Comparison of ENCODE assay signal across 8 cellular contexts in genomic region chr12:10364839-10365681, GRCh38. TPM values are rescaled to one million over a fixed set of nuclear protein-coding genes. Genes with fewer than 3 reads are reported as not detected.
DNase-seq lines count a peak whose midpoint lies in the region; ATAC-seq and TF ChIP-seq lines count a peak whose summit lies in the region.

No MANE protein-coding gene starts in this region.

- H3K4me3 ChIP-seq in iPS-18c (ENCODE audit: insufficient read depth, low read depth, low read length) (peak overlapping the region; percentile 49), skeletal muscle tissue (ENCODE audit: low read length in 3 of 3) (peak overlapping the region; percentile 89 to 94 (median 94))

- ATAC-seq in HG02678 (IDR thresholded peaks at IDR 0.05; ENCODE audit: unreplicated experiment) (peak; percentile 52), HG03457 (IDR thresholded peaks at IDR 0.05; ENCODE audit: unreplicated experiment) (no peak)

- CTCF ChIA-PET in MCF 10A (lab: Yijun Ruan, JAX), result interaction anchor here (0.6 to 4.6 kb wide), 19 partner anchors 17 to 359 kb away, joined by 3 to 35 read pairs (median 4); no protein-coding TSS in a partner anchor

- DNase-seq in GM13976 (ENCODE audit: low spot score) (peak; percentile 58), NCI-H1092 treated with DMSO at 0.1 percent for 48 hours (lab: John Stamatoyannopoulos, UW) (peak; percentile 77), T-helper 9 cell (peak; percentile 19), MCF 10A (ENCODE audit: unreplicated experiment) (peak; percentile 83)

- no peaks in the 10 kb centered on the region for H3K27me3 ChIP-seq in skeletal muscle tissue (ENCODE audit: control insufficient read depth in 3 of 3, insufficient read depth in 3 of 3, low read length in 3 of 3)

- no peak overlapping the region for H3K4me3 Mint-ChIP-seq in MCF 10A (ENCODE audit: unreplicated experiment)

- in situ Hi-C loops in GM13976 (cut with MboI; ENCODE audit: low sequenced_read_pairs, unreplicated experiment), result no loop called here

- H3K4me1 Mint-ChIP-seq in MCF 10A (ENCODE audit: insufficient read depth, unreplicated experiment), result peaks cover 22% of the 10 kb centered on the region

- intact Hi-C loops in MCF 10A (cut with micrococcal nuclease), result loop anchor here (1.0 to 2.0 kb wide), 4 partner anchors 26 to 130 kb away; no protein-coding TSS in a partner anchor

- peaks cover 13% of the 10 kb centered on the region for H3K36me3 Mint-ChIP-seq in MCF 10A (ENCODE audit: insufficient read depth, unreplicated experiment)

- peaks cover 2% of the 10 kb centered on the region for H3K9me3 ChIP-seq in iPS-18c (ENCODE audit: control insufficient read depth, insufficient read depth, low read length)
- no peaks in the 10 kb centered on the region for H3K9me3 ChIP-seq in skeletal muscle tissue (ENCODE audit: control insufficient read depth in 3 of 3, low read length in 3 of 3)

- no TSS peak for BruUV-seq in MCF 10A (replicated peaks; lab: Mats Ljungman, UMichigan)

- TF ChIP-seq CTCF in GM13976 (IDR thresholded peaks at IDR 0.05; ENCODE audit: borderline replicate concordance, control extremely low read depth, extremely low read depth, insufficient read depth, missing control alignments), result no peak
- TF ChIP-seq CTCF in MCF 10A (IDR thresholded peaks at IDR 0.05; ENCODE audit: unreplicated experiment), result no peak

- no peaks in the 10 kb centered on the region for H3K27me3 Mint-ChIP-seq in MCF 10A (ENCODE audit: insufficient read depth, unreplicated experiment)

- peaks cover 23 to 34% (median 26%) of the 10 kb centered on the region in 3 donors for H3K4me1 ChIP-seq in skeletal muscle tissue (ENCODE audit: control insufficient read depth in 3 of 3, insufficient read depth in 3 of 3, low read length in 3 of 3)

- peak overlapping the region; percentile 87 to 92 (median 88) for H3K9ac ChIP-seq in skeletal muscle tissue (ENCODE audit: low read depth in 1 of 3, low read length in 3 of 3)

- H3K36me3 ChIP-seq in skeletal muscle tissue (ENCODE audit: control insufficient read depth in 3 of 3, insufficient read depth in 3 of 3, low read length in 3 of 3), result no peaks in the 10 kb centered on the region

- POLR2A ChIA-PET in MCF 10A (lab: Yijun Ruan, JAX), result interaction anchor here (0.7 to 5.9 kb wide), 19 partner anchors 9 to 359 kb away, joined by 3 to 135 read pairs (median 6); partner anchors contain the start of genes GABARAPL1, KLRC3, MAGOHB and YBX3

- H3K27ac Mint-ChIP-seq in MCF 10A (ENCODE audit: low read depth, unreplicated experiment), result no peak overlapping the region

- H3K27ac ChIP-seq in skeletal muscle tissue (ENCODE audit: low read depth, low read length), result peak overlapping the region; percentile 88

- H3K9me3 Mint-ChIP-seq in MCF 10A (ENCODE audit: unreplicated experiment), result peaks cover 8% of the 10 kb centered on the region

RNA-seq across cellular contexts. Expression of gene KLRK1, which starts 24.8 kb away (rescaled TPM):
- total RNA-seq in MCF 10A (2022) (0.54 and 2.3 TPM in 2 replicates), skeletal muscle tissue (0.52 TPM)

RNA-seq across cellular contexts. Expression of gene KLRC4, which starts 44.5 kb away (rescaled TPM):
- 0.66 and 0.84 TPM in 2 replicates for total RNA-seq in MCF 10A (2022)
- total RNA-seq in skeletal muscle tissue, result not detected

RNA-seq across cellular contexts. Expression of gene KLRC3, which starts 55.3 kb away (rescaled TPM):
- total RNA-seq in MCF 10A (2022), result 0.81 and 2.3 TPM in 2 replicates
- not detected for total RNA-seq in skeletal muscle tissue

RNA-seq across cellular contexts. Expression of gene KLRD1, which starts 57.4 kb away (rescaled TPM):
- total RNA-seq in MCF 10A (2022) (not detected in 2 replicates), skeletal muscle tissue (0.52 TPM)

Comparison
In these comparisons a context has a peak if more than half of its experiments do, and no peak if none do; other contexts are left out.
1. DNase-seq: peak in every context shown above with its lines; median percentile 83 in MCF 10A; 77 in NCI-H1092 treated with DMSO at 0.1 percent for 48 hours; 58 in GM13976; 19 in T-helper 9 cell.